In genomic region chr5:172006378-172007152, GRCh38 we compare ENCODE assay signal across 8 cellular contexts. TPM values are rescaled to one million over a fixed set of nuclear protein-coding genes. Genes with fewer than 3 reads are reported as not detected.
DNase-seq lines count a peak whose midpoint lies in the region; ATAC-seq, FAIRE-seq and TF ChIP-seq lines count a peak whose summit lies in the region.

TSS of gene FBXW11 (minus strand) at chr5:172006638. CDS start at chr5:172006502, 136 bp downstream.

- H3K4me3 Mint-ChIP-seq in T-helper 1 cell treated with Interleukin-12 subunit alpha and Interleukin-12 subunit beta and Interleukin-4 antibody, amounts not matched to agents 30 μg/mL and 1 μg/mL, for 36 hours: peak within 1 kb of the TSS; percentile 98

- peaks cover 39% of the 10 kb centered on the region for H3K4me1 ChIP-seq in psoas muscle

- peak within 1 kb of the TSS; percentile 98 for H3K27ac ChIP-seq in psoas muscle

- in situ Hi-C loops in GM13977 (cut with MboI; ENCODE audit: low pct_unique_long_range_greater_than_20kb, low sequenced_read_pairs, unreplicated experiment): no loop called here

- H3K36me3 Mint-ChIP-seq in T-helper 1 cell treated with Interleukin-12 subunit alpha and Interleukin-12 subunit beta and Interleukin-4 antibody, amounts not matched to agents 30 μg/mL and 1 μg/mL, for 36 hours (ENCODE audit: low read depth): peaks cover 4% of the 10 kb centered on the region

- ATAC-seq in HG02884 (IDR thresholded peaks at IDR 0.05; ENCODE audit: unreplicated experiment) (peak; percentile 77), left ventricle myocardium superior (peak; percentile 94), psoas muscle (peak; percentile 94 to 95 (median 94))

- no peaks in the 10 kb centered on the region for H3K9me3 Mint-ChIP-seq in T-helper 1 cell treated with Interleukin-12 subunit alpha and Interleukin-12 subunit beta and Interleukin-4 antibody, amounts not matched to agents 30 μg/mL and 1 μg/mL, for 36 hours

- no peaks in the 10 kb centered on the region for H3K27me3 ChIP-seq in psoas muscle (ENCODE audit: insufficient read depth in 3 of 3, low read length in 2 of 3)

- H3K4me3 ChIP-seq in psoas muscle: peak within 1 kb of the TSS; percentile 96

- TF ChIP-seq CTCF in GM13977 (IDR thresholded peaks at IDR 0.05; ENCODE audit: extremely low read depth, insufficient read depth, missing control alignments) (no peak), psoas muscle (IDR thresholded peaks at IDR 0.05) (no peak)

- WGBS in psoas muscle, 3 donors: 0% methylated on average over 69 to 77 of the region's 77 CpGs

- DNase-seq in GM13977 (ENCODE audit: low spot score) (peak; percentile 94), NCI-H1694 (lab: John Stamatoyannopoulos, UW) (peak; percentile 84), amygdala (lab: John Stamatoyannopoulos, UW) (peak; percentile 57 to 100 (median 96)), left ventricle myocardium superior (peak; percentile 97), psoas muscle (peak; percentile 97 to 98), urothelium cell line (ENCODE audit: low spot score) (peak; percentile 97)

- H3K36me3 ChIP-seq in psoas muscle (ENCODE audit: insufficient read depth in 1 of 2, low read depth in 1 of 2): no peaks in the 10 kb centered on the region

- peak within 1 kb of the TSS; percentile 95 for H3K27ac Mint-ChIP-seq in T-helper 1 cell treated with Interleukin-12 subunit alpha and Interleukin-12 subunit beta and Interleukin-4 antibody, amounts not matched to agents 30 μg/mL and 1 μg/mL, for 36 hours

- H3K4me1 Mint-ChIP-seq in T-helper 1 cell treated with Interleukin-12 subunit alpha and Interleukin-12 subunit beta and Interleukin-4 antibody, amounts not matched to agents 30 μg/mL and 1 μg/mL, for 36 hours (ENCODE audit: low read depth): peaks cover 40% of the 10 kb centered on the region

- no peaks in the 10 kb centered on the region for H3K9me3 ChIP-seq in psoas muscle

- intact Hi-C loops in left ventricle myocardium superior (cut with micrococcal nuclease): loop anchor here (10.0 kb wide), 1 partner anchor 92 kb away; no protein-coding TSS in a partner anchor
- intact Hi-C loops in psoas muscle (cut with DNase I): loop anchor here in 1 of 2 donors (10.0 kb wide), 1 partner anchor 92 kb away; no protein-coding TSS in a partner anchor

- peak; percentile 81 for FAIRE-seq in urothelium cell line (lab: Jason Lieb, UNC)

- H3K27me3 Mint-ChIP-seq in T-helper 1 cell treated with Interleukin-12 subunit alpha and Interleukin-12 subunit beta and Interleukin-4 antibody, amounts not matched to agents 30 μg/mL and 1 μg/mL, for 36 hours (ENCODE audit: low read depth): no peaks in the 10 kb centered on the region

RNA-seq across cellular contexts. Expression of gene FBXW11, which starts in this region (rescaled TPM):
- total RNA-seq in left ventricle myocardium superior (69.0 TPM), psoas muscle (10 to 100 TPM; 42.7 to 62.8 (median 55.5) TPM)
- polyA plus RNA-seq in psoas muscle: 10 to 100 TPM; 14.7 to 50.1 (median 33.8) TPM

Comparison
In these comparisons a context has a peak if more than half of its experiments do, and no peak if none do; other contexts are left out.
1. Peak in every context shown above with its lines: DNase-seq, ATAC-seq, H3K4me3 ChIP-seq and H3K27ac ChIP-seq.